Comparison of ENCODE assay signal across 12 cellular contexts in genomic region chr3:124707667-124708066, GRCh38. TPM values are rescaled to one million over a fixed set of nuclear protein-coding genes. Genes with fewer than 3 reads are reported as not detected.
DNase-seq lines count a peak whose midpoint lies in the region; ATAC-seq lines count a peak whose summit lies in the region.
"Had no signal": no experiment of that assay in that cellular context is flagged by ENCODE, and none has a peak within 500 bp of the region (broad histone marks: within the 10 kb centered on the region; RNA-seq: fewer than 3 reads in every experiment).

No MANE protein-coding gene starts in this region.

- H3K4me3 ChIP-seq in neuron (ENCODE audit: low read length), result no peak overlapping the region

- DNase-seq in GM03348 (ENCODE audit: low spot score) (peak; percentile 38), SK-MEL-5 (ENCODE audit: low read depth, low spot score) (peak; percentile 38), fibroblast of peridontal ligament (ENCODE audit: extremely low read depth) (peak; percentile 91), HPDE6-E6E7 (ENCODE audit: extremely low spot score) (no peak), NCI-H526 (lab: John Stamatoyannopoulos, UW) (no peak), NCI-H128 (lab: John Stamatoyannopoulos, UW; ENCODE audit: unreplicated experiment) (no peak)
- DNase-seq: activated CD4-positive, alpha-beta T cell treated with anti-CD3 and anti-CD28 coated beads, Interleukin-2, amount 50 U/mL, for 4 hours; activated naive CD4-positive, alpha-beta T cell treated with anti-CD3 and anti-CD28 coated beads, Interleukin-2, amount 10 ng/mL, durations not matched to agents 7 days and 5 days; NCI-H1092 treated with DMSO at 0.1 percent for 48 hours; NCI-H69 had no signal

- in situ Hi-C loops in SK-MEL-5 (cut with HindIII; ENCODE audit: low pct_unique_long_range_greater_than_20kb, low sequenced_read_pairs), result no loop called here

- ATAC-seq in HG03159 (IDR thresholded peaks at IDR 0.05; ENCODE audit: unreplicated experiment), result no peak

- H3K27me3 ChIP-seq in neuron (ENCODE audit: insufficient read depth, low read length), result no peaks in the 10 kb centered on the region

- no peaks in the 10 kb centered on the region for H3K9me3 ChIP-seq in neuron (ENCODE audit: low read length)

- no peaks in the 10 kb centered on the region for H3K36me3 ChIP-seq in neuron (ENCODE audit: insufficient read depth, low read length)

- peak overlapping the region; percentile 4 for H2AFZ ChIP-seq in neuron (ENCODE audit: low read depth, low read length)

- peaks cover 13% of the 10 kb centered on the region for H3K4me1 ChIP-seq in neuron (ENCODE audit: insufficient read depth, low read length)

RNA-seq across cellular contexts. Expression of gene UMPS, which starts 22.6 kb away (rescaled TPM):
- total RNA-seq in SK-MEL-5 (2014; rRNA removed; shearing (Covaris generic)), result 34.9 and 37.3 TPM in 2 replicates
- 26.2 and 30.0 TPM in 2 replicates for polyA plus RNA-seq in SK-MEL-5 (2015; cell fraction: cytosol; rRNA removed)
- 19.0 and 31.4 TPM in 2 replicates for polyA plus RNA-seq in SK-MEL-5 (2015; cell fraction: nucleus; rRNA removed)

Comparison
In these comparisons a context has a peak if more than half of its experiments do, and no peak if none do; other contexts are left out.
1. DNase-seq: peak in GM03348 (single experiment), SK-MEL-5 (single experiment) and fibroblast of peridontal ligament (single experiment); none in HPDE6-E6E7 (single experiment), NCI-H526 (0 of 2) and NCI-H128 (single experiment).